In the genomic region with DNA sequence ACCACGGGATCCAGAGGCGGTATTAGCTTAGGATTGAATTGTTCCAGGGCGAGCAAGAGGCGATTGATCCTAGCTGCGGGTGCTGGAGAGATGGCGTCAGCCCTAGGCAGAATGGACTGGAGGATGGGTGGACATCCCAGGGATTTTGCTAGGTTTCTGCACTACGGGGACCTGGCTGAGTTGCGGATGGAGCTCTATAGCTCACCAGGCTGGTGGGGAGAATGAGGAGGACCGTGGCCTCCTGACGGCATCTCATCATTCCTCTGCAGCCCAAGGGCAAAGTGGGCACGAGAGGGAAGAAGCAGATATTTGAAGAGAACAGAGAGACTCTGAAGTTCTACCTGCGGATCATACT, we compare ENCODE assay signal across 7 cellular contexts. TPM values are rescaled to one million over a fixed set of nuclear protein-coding genes. Genes with fewer than 3 reads are reported as not detected.
DNase-seq lines count a peak whose midpoint lies in the region; ATAC-seq, FAIRE-seq and TF ChIP-seq lines count a peak whose summit lies in the region.

No MANE protein-coding gene starts in this region.

- H3K4me1 ChIP-seq in HUES64 (ENCODE audit: insufficient read depth, low read length), result 0 out of 2 replicates have a peak, but pooled peaks cover 4% of the 10 kb centered on the region
- H3K4me1 ChIP-seq in keratinocyte (ENCODE audit: control insufficient read depth, extremely low read depth, insufficient read depth, low read length), result peaks cover 17% of the 10 kb centered on the region
- H3K4me1 ChIP-seq in subcutaneous abdominal adipose tissue (ENCODE audit: control insufficient read depth in 5 of 5, insufficient read depth in 5 of 5, low read length in 5 of 5), result peaks cover 8 to 52% (median 22%) of the 10 kb centered on the region in 5 donors

- WGBS in HUES64, result 30% methylated on average over 12 of the region's 12 CpGs

- H3K4me3 ChIP-seq in HUES64 (ENCODE audit: low read length), result peak overlapping the region; percentile 80
- H3K4me3 ChIP-seq in keratinocyte (ENCODE audit: control insufficient read depth in 2 of 3, extremely low read depth in 1 of 3, insufficient read depth in 2 of 3, low read depth in 1 of 3, low read length in 3 of 3), result peak overlapping the region; percentile 74 to 80 (median 80)
- peak overlapping the region; percentile 81 to 99 (median 92) for H3K4me3 ChIP-seq in subcutaneous abdominal adipose tissue (ENCODE audit: low read depth in 1 of 5, low read length in 5 of 5)

- H3K36me3 ChIP-seq in HUES64 (ENCODE audit: insufficient read depth, low read length), result peaks cover 40% of the 10 kb centered on the region
- peaks cover 26 to 31% of the 10 kb centered on the region in 2 experiments for H3K36me3 ChIP-seq in keratinocyte (ENCODE audit: control insufficient read depth in 2 of 2, extremely low read depth in 1 of 2, insufficient read depth in 2 of 2, low read length in 2 of 2)
- peaks cover 0 to 53% (median 43%) of the 10 kb centered on the region in 5 donors for H3K36me3 ChIP-seq in subcutaneous abdominal adipose tissue (ENCODE audit: control insufficient read depth in 5 of 5, insufficient read depth in 5 of 5, low read length in 5 of 5)

- DNase-seq in activated naive CD8-positive, alpha-beta T cell treated with anti-CD3 and anti-CD28 coated beads, Interleukin-2, amount 50 U/mL, for 24 hours, result no peak
- DNase-seq in keratinocyte (ENCODE audit: low read depth, low spot score) (no peak), NCI-H1930 (lab: John Stamatoyannopoulos, UW) (no peak)

- H3K27ac Mint-ChIP-seq in activated naive CD8-positive, alpha-beta T cell treated with anti-CD3 and anti-CD28 coated beads, Interleukin-2, amount 50 U/mL, for 24 hours, result peak overlapping the region; percentile 100

- no peak for ATAC-seq in activated naive CD8-positive, alpha-beta T cell treated with anti-CD3 and anti-CD28 coated beads, Interleukin-2, amount 50 U/mL, for 24 hours
- ATAC-seq in GM18498 (IDR thresholded peaks at IDR 0.05; ENCODE audit: unreplicated experiment), result no peak
- ATAC-seq in GM21717 (IDR thresholded peaks at IDR 0.05; ENCODE audit: unreplicated experiment), result no peak

- peak overlapping the region; percentile 100 for H3K4me3 Mint-ChIP-seq in activated naive CD8-positive, alpha-beta T cell treated with anti-CD3 and anti-CD28 coated beads, Interleukin-2, amount 50 U/mL, for 24 hours

- H3K4me2 ChIP-seq in keratinocyte (ENCODE audit: control insufficient read depth, extremely low read depth, insufficient read depth, low read depth, low read length), result peak overlapping the region; percentile 84

- H3K9me3 Mint-ChIP-seq in activated naive CD8-positive, alpha-beta T cell treated with anti-CD3 and anti-CD28 coated beads, Interleukin-2, amount 50 U/mL, for 24 hours, result no peaks in the 10 kb centered on the region

- FAIRE-seq in keratinocyte (lab: Jason Lieb, UNC), result no peak

- H3K27me3 ChIP-seq in HUES64 (ENCODE audit: insufficient read depth, low read length), result peaks cover 3% of the 10 kb centered on the region; the same call in 1 of the 2 replicates
- H3K27me3 ChIP-seq in keratinocyte (ENCODE audit: control insufficient read depth, extremely low read depth, insufficient read depth, low read length), result no peaks in the 10 kb centered on the region
- no peaks in the 10 kb centered on the region for H3K27me3 ChIP-seq in subcutaneous abdominal adipose tissue (ENCODE audit: control insufficient read depth in 5 of 5, insufficient read depth in 4 of 5, low read length in 5 of 5)

- H3K27me3 Mint-ChIP-seq in activated naive CD8-positive, alpha-beta T cell treated with anti-CD3 and anti-CD28 coated beads, Interleukin-2, amount 50 U/mL, for 24 hours, result peaks cover 3% of the 10 kb centered on the region

- H3K79me2 ChIP-seq in keratinocyte (ENCODE audit: control insufficient read depth, insufficient read depth, low read length), result peaks cover 19% of the 10 kb centered on the region

- no peak overlapping the region for H2AFZ ChIP-seq in keratinocyte (ENCODE audit: control insufficient read depth, low read length)

- H3K9ac ChIP-seq in HUES64 (ENCODE audit: low read depth, low read length), result peak overlapping the region; percentile 74
- peak overlapping the region; percentile 77 for H3K9ac ChIP-seq in keratinocyte (ENCODE audit: control insufficient read depth, extremely low read depth, insufficient read depth, low read length)
- peak overlapping the region; percentile 87 to 95 (median 88) for H3K9ac ChIP-seq in subcutaneous abdominal adipose tissue (ENCODE audit: low read length in 5 of 5)

- H3K9me3 ChIP-seq in HUES64 (ENCODE audit: insufficient read depth, low read depth, low read length), result no peaks in the 10 kb centered on the region
- H3K9me3 ChIP-seq in keratinocyte (ENCODE audit: control insufficient read depth, low read depth, low read length), result no peaks in the 10 kb centered on the region
- no peaks in the 10 kb centered on the region for H3K9me3 ChIP-seq in subcutaneous abdominal adipose tissue (ENCODE audit: control insufficient read depth in 5 of 5, low read length in 5 of 5)

- H3K27ac ChIP-seq in HUES64 (ENCODE audit: low read depth, low read length) (peak overlapping the region; percentile 64), keratinocyte (ENCODE audit: control insufficient read depth, insufficient read depth, low read length) (peak overlapping the region; percentile 75), subcutaneous abdominal adipose tissue (ENCODE audit: low read depth, low read length) (peak overlapping the region; percentile 86)

- dilution Hi-C loops in keratinocyte (cut with MboI; ENCODE audit: extremely low pct_ligation_motif_present, low sequenced_read_pairs), result no loop called here

- peaks cover 33% of the 10 kb centered on the region for H3K4me1 Mint-ChIP-seq in activated naive CD8-positive, alpha-beta T cell treated with anti-CD3 and anti-CD28 coated beads, Interleukin-2, amount 50 U/mL, for 24 hours

- no peaks in the 10 kb centered on the region for H4K20me1 ChIP-seq in keratinocyte (ENCODE audit: control insufficient read depth, extremely low read depth, insufficient read depth, low read length)

- H3K36me3 Mint-ChIP-seq in activated naive CD8-positive, alpha-beta T cell treated with anti-CD3 and anti-CD28 coated beads, Interleukin-2, amount 50 U/mL, for 24 hours (ENCODE audit: low read depth), result peaks cover 36% of the 10 kb centered on the region

- no peak for TF ChIP-seq CTCF in keratinocyte (optimal IDR thresholded peaks at IDR 0.05 in 1 of 3, IDR thresholded peaks at IDR 0.05 in 1 of 3, conservative IDR thresholded peaks at IDR 0.05 in 1 of 3; ENCODE audit: extremely low read depth in 1 of 3, insufficient read depth in 2 of 3, low read length in 3 of 3)

- H3K9me1 ChIP-seq in keratinocyte (ENCODE audit: control insufficient read depth, extremely low read depth, insufficient read depth, low read length), result no peaks in the 10 kb centered on the region

RNA-seq across cellular contexts. Expression of a gene that starts 0.6 kb away (rescaled TPM):
- polyA plus RNA-seq in HUES64 (2013, experiment 1 of 2), result 46.6 TPM
- 39.9 TPM for polyA plus RNA-seq in HUES64 (2013, experiment 2 of 2)
- 44.9 to 47.6 TPM (median 46.3 TPM) in 3 replicates for polyA plus RNA-seq in keratinocyte
- 28.4 TPM for polyA plus RNA-seq in keratinocyte (2011; ENCODE audit: low read depth)
- polyA plus RNA-seq in keratinocyte (2011; cell fraction: cytosol; rRNA removed), result 32.4 and 50.2 TPM in 2 replicates
- polyA plus RNA-seq in keratinocyte (2011; cell fraction: nucleus; rRNA removed), result 41.7 and 44.5 TPM in 2 replicates
- 39.1 and 45.1 TPM in 2 replicates for polyA plus RNA-seq in keratinocyte (2012; ENCODE audit: low replicate concordance)
- polyA minus RNA-seq in keratinocyte, result 29.7 to 39.9 TPM (median 32.6 TPM) in 3 replicates
- polyA minus RNA-seq in keratinocyte (2011; cell fraction: cytosol; rRNA and poly(A)+ RNA removed), result 27.6 TPM
- polyA minus RNA-seq in keratinocyte (2011; cell fraction: nucleus; rRNA and poly(A)+ RNA removed), result 12.6 and 15.7 TPM in 2 replicates

RNA-seq across cellular contexts. Expression of a gene that starts 19.7 kb away (rescaled TPM):
- 23.5 TPM for polyA plus RNA-seq in HUES64 (2013, experiment 1 of 2)
- polyA plus RNA-seq in HUES64 (2013, experiment 2 of 2), result 29.1 TPM
- polyA plus RNA-seq in keratinocyte, result 21.6 to 29.6 TPM (median 29.4 TPM) in 3 replicates
- polyA plus RNA-seq in keratinocyte (2011; ENCODE audit: low read depth), result 17.7 TPM
- 10.3 and 15.2 TPM in 2 replicates for polyA plus RNA-seq in keratinocyte (2011; cell fraction: cytosol; rRNA removed)
- 91.1 and 111 TPM in 2 replicates for polyA plus RNA-seq in keratinocyte (2011; cell fraction: nucleus; rRNA removed)
- polyA plus RNA-seq in keratinocyte (2012; ENCODE audit: low replicate concordance), result 14.5 and 36.2 TPM in 2 replicates
- polyA minus RNA-seq in keratinocyte, result 17.5 to 52.8 TPM (median 35.1 TPM) in 3 replicates
- 41.4 TPM for polyA minus RNA-seq in keratinocyte (2011; cell fraction: cytosol; rRNA and poly(A)+ RNA removed)
- 25.7 and 33.4 TPM in 2 replicates for polyA minus RNA-seq in keratinocyte (2011; cell fraction: nucleus; rRNA and poly(A)+ RNA removed)

RNA-seq across cellular contexts. Expression of a gene that starts 21.2 kb away (rescaled TPM):
- polyA plus RNA-seq in HUES64 (2013, experiment 1 of 2), result 1.7 TPM
- polyA plus RNA-seq in HUES64 (2013, experiment 2 of 2), result 2.5 TPM
- 0.51 to 0.68 TPM (median 0.62 TPM) in 3 replicates for polyA plus RNA-seq in keratinocyte
- 0.56 TPM for polyA plus RNA-seq in keratinocyte (2011; ENCODE audit: low read depth)
- polyA plus RNA-seq in keratinocyte (2011; cell fraction: cytosol; rRNA removed), result 0.27 and 0.41 TPM in 2 replicates
- 2.4 and 3.5 TPM in 2 replicates for polyA plus RNA-seq in keratinocyte (2011; cell fraction: nucleus; rRNA removed)
- polyA plus RNA-seq in keratinocyte (2012; ENCODE audit: low replicate concordance), result 0.42 and 0.62 TPM in 2 replicates
- polyA minus RNA-seq in keratinocyte, result 0.43 to 0.99 TPM (median 0.51 TPM) in 3 replicates
- polyA minus RNA-seq in keratinocyte (2011; cell fraction: cytosol; rRNA and poly(A)+ RNA removed), result not detected
- polyA minus RNA-seq in keratinocyte (2011; cell fraction: nucleus; rRNA and poly(A)+ RNA removed), result 0.78 and 2.1 TPM in 2 replicates

RNA-seq across cellular contexts. Expression of a gene that starts 28.6 kb away (rescaled TPM):
- polyA plus RNA-seq in HUES64 (2013, experiment 1 of 2), result 1.5 TPM
- polyA plus RNA-seq in HUES64 (2013, experiment 2 of 2), result 1.1 TPM
- polyA plus RNA-seq in keratinocyte, result 21.0 to 38.7 TPM (median 23.4 TPM) in 3 replicates
- polyA plus RNA-seq in keratinocyte (2011; ENCODE audit: low read depth), result 7.2 TPM
- 10.4 and 26.3 TPM in 2 replicates for polyA plus RNA-seq in keratinocyte (2011; cell fraction: cytosol; rRNA removed)
- 37.7 and 52.4 TPM in 2 replicates for polyA plus RNA-seq in keratinocyte (2011; cell fraction: nucleus; rRNA removed)
- 21.4 and 27.8 TPM in 2 replicates for polyA plus RNA-seq in keratinocyte (2012; ENCODE audit: low replicate concordance)
- 17.3 to 29.4 TPM (median 24.9 TPM) in 3 replicates for polyA minus RNA-seq in keratinocyte
- 42.6 TPM for polyA minus RNA-seq in keratinocyte (2011; cell fraction: cytosol; rRNA and poly(A)+ RNA removed)
- 24.1 and 26.5 TPM in 2 replicates for polyA minus RNA-seq in keratinocyte (2011; cell fraction: nucleus; rRNA and poly(A)+ RNA removed)

RNA-seq across cellular contexts. Expression of a gene that starts 35.6 kb away (rescaled TPM):
- polyA plus RNA-seq in HUES64 (2013, experiment 1 of 2), result 66.4 TPM
- 61.8 TPM for polyA plus RNA-seq in HUES64 (2013, experiment 2 of 2)
- polyA plus RNA-seq in keratinocyte, result 64.7 to 97.7 TPM (median 74.8 TPM) in 3 replicates
- polyA plus RNA-seq in keratinocyte (2011; ENCODE audit: low read depth), result 52.9 TPM
- 39.3 and 55.7 TPM in 2 replicates for polyA plus RNA-seq in keratinocyte (2011; cell fraction: cytosol; rRNA removed)
- 202 and 214 TPM in 2 replicates for polyA plus RNA-seq in keratinocyte (2011; cell fraction: nucleus; rRNA removed)
- polyA plus RNA-seq in keratinocyte (2012; ENCODE audit: low replicate concordance), result 40.1 and 54.6 TPM in 2 replicates
- polyA minus RNA-seq in keratinocyte, result 76.7 to 122 TPM (median 88.0 TPM) in 3 replicates
- polyA minus RNA-seq in keratinocyte (2011; cell fraction: cytosol; rRNA and poly(A)+ RNA removed), result 77.1 TPM
- polyA minus RNA-seq in keratinocyte (2011; cell fraction: nucleus; rRNA and poly(A)+ RNA removed), result 36.3 and 37.2 TPM in 2 replicates
